23 cellular contexts compared by ENCODE assay signal in the genomic region with DNA sequence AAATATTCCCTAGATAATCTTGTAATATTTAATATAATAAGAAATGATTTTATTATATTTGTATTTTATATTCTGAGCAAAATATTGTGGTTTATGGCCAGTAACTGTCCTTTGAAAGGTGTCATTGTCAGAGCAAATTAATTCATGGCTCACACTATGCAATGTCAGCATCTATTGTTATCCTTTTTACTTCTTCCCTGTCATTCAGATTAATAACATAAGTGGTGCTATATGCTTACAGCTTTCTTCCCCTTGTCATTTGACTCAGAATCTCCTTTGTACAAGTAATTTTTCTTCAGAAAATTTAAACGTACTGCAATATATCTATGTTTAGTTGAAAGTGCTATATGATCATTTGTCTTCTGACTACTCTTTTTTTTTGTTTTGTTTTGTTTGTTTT.
A peak's percentile ranks its signal among the peaks of the same experiment; 100 is the strongest.
DNase-seq lines count a peak whose midpoint lies in the region; ATAC-seq and TF ChIP-seq lines count a peak whose summit lies in the region.
"Had no signal": no experiment of that assay in that cellular context is flagged by ENCODE, and none has a peak within 500 bp of the region (broad histone marks: within the 10 kb centered on the region; RNA-seq: fewer than 3 reads in every experiment).

No MANE protein-coding gene starts in this region.

- no peak overlapping the region for H4K91ac ChIP-seq in IMR-90 (ENCODE audit: insufficient read depth, low read depth, low read length)

- dilution Hi-C loops in IMR-90 (cut with HindIII; ENCODE audit: low sequenced_read_pairs, unreplicated experiment) = no loop called here

- no peak overlapping the region for H3K4me2 ChIP-seq in IMR-90 (ENCODE audit: low read depth, low read length)
- H3K4me2 ChIP-seq: BLaER1 had no signal

- H3K23ac ChIP-seq in IMR-90 (ENCODE audit: low read depth, low read length) = no peak overlapping the region

- no peaks in the 10 kb centered on the region for H3K36me3 ChIP-seq in IMR-90 (ENCODE audit: control insufficient read depth, insufficient read depth, low read length)
- H3K36me3 ChIP-seq: BE2C, BLaER1 had no signal

- no CpG with 5 or more reads among the region's 1 CpG for WGBS in IMR-90 (ENCODE audit: extremely low coverage in 2 of 2, insufficient read length in 1 of 2), 2 experiments

- H3K27me3 Mint-ChIP-seq in WTC11 (ENCODE audit: low read depth) = no peaks in the 10 kb centered on the region
- H3K27me3 Mint-ChIP-seq: CD4-positive, alpha-beta memory T cell; CD4-positive, CD25-positive, alpha-beta regulatory T cell had no signal

- H2BK20ac ChIP-seq in IMR-90 (ENCODE audit: low read depth, low read length) = no peak overlapping the region

- intact Hi-C loops in IMR-90 (cut with micrococcal nuclease) = no loop called here

- in situ Hi-C loops in IMR-90 (cut with MboI; ENCODE audit: low sequenced_read_pairs) = no loop called here

- H2BK5ac ChIP-seq in IMR-90 (ENCODE audit: low read depth, low read length, poor library complexity, severe bottlenecking) = no peak overlapping the region

- H2BK15ac ChIP-seq in IMR-90 (ENCODE audit: low read depth, low read length) = no peak overlapping the region

- no peak overlapping the region for H2AK5ac ChIP-seq in IMR-90 (ENCODE audit: low read depth, low read length)

- H3K9me3 ChIP-seq in IMR-90 (ENCODE audit: control insufficient read depth, insufficient read depth, low read length) = peaks cover 9% of the 10 kb centered on the region
- H3K9me3 ChIP-seq: BE2C had no signal

- no peak overlapping the region for H3K14ac ChIP-seq in IMR-90 (replicated peaks; ENCODE audit: low read depth, low read length)

- H3K4me1 Mint-ChIP-seq in WTC11 = no peaks in the 10 kb centered on the region
- H3K4me1 Mint-ChIP-seq: CD14-positive monocyte; CD4-positive, alpha-beta memory T cell; CD4-positive, CD25-positive, alpha-beta regulatory T cell; CD8-positive, alpha-beta memory T cell had no signal

- peaks cover 32% of the 10 kb centered on the region for H3K36me3 Mint-ChIP-seq in WTC11
- H3K36me3 Mint-ChIP-seq: CD14-positive monocyte; CD4-positive, alpha-beta memory T cell; CD4-positive, CD25-positive, alpha-beta regulatory T cell; CD8-positive, alpha-beta memory T cell had no signal

- no peak overlapping the region for H3K9ac ChIP-seq in IMR-90 (ENCODE audit: low read depth, low read length)
- H3K9ac ChIP-seq: BLaER1 had no signal

- no peak for TF ChIP-seq POLR2A in IMR-90 (IDR thresholded peaks at IDR 0.05; ENCODE audit: low read depth, low read length)

- H3K4me1 ChIP-seq in IMR-90 (ENCODE audit: control insufficient read depth, insufficient read depth, low read length) = no peaks in the 10 kb centered on the region
- H3K4me1 ChIP-seq: BE2C, BLaER1 had no signal

- no peak overlapping the region for H4K5ac ChIP-seq in IMR-90 (ENCODE audit: low read depth, low read length)

- H4K8ac ChIP-seq in IMR-90 (ENCODE audit: low read depth in 2 of 2, low read length in 2 of 2) = no peak overlapping the region

- no peak overlapping the region for H3K4me3 ChIP-seq in IMR-90 (ENCODE audit: insufficient read depth, low read depth, low read length)
- H3K4me3 ChIP-seq: BLaER1, GM12878 had no signal

- no peak overlapping the region for H3K56ac ChIP-seq in IMR-90 (ENCODE audit: extremely low read depth, insufficient read depth, low read length)

- BruUV-seq in IMR-90 (replicated peaks; lab: Mats Ljungman, UMichigan) = no TSS peak

- no peak overlapping the region for H2AFZ ChIP-seq in IMR-90 (replicated peaks; ENCODE audit: low read length, poor library complexity)

- peaks cover 40% of the 10 kb centered on the region for H3K9me3 Mint-ChIP-seq in WTC11

- H3K4ac ChIP-seq in IMR-90 (ENCODE audit: low read depth, low read length) = no peak overlapping the region

- CTCF ChIA-PET in IMR-90 (lab: Yijun Ruan, JAX) = no interaction called here
- CTCF ChIA-PET in WTC11 (lab: Charles Lee) = no interaction called here

- DNase-seq in IMR-90 (no peak), WTC11 (ENCODE audit: low spot score) (no peak), HuH-7 (ENCODE audit: low spot score) (no peak), OCI-M2 (lab: John Stamatoyannopoulos, UW; ENCODE audit: unreplicated experiment) (no peak)
- DNase-seq: 8988T; ACHN; BE2C; C1 segment of cervical spinal cord; CD4-positive, alpha-beta memory T cell; CD4-positive, CD25-positive, alpha-beta regulatory T cell; CD8-positive, alpha-beta memory T cell; COR-L47; DMS 273 treated with DMSO at 0.1 percent for 48 hours; DMS153; DMS53; DMS79; DND-41; EL; GDM1 had no signal

- H2AK9ac ChIP-seq in IMR-90 (replicated peaks; ENCODE audit: low read depth, low read length, poor library complexity) = no peak overlapping the region

- POLR2A ChIA-PET in IMR-90 (lab: Charles Lee; ENCODE audit: unreplicated experiment) = no interaction called here
- POLR2A ChIA-PET in WTC11 (lab: Charles Lee) = no interaction called here

- H3K27ac Mint-ChIP-seq in WTC11 = no peak overlapping the region
- H3K27ac Mint-ChIP-seq: CD14-positive monocyte; CD4-positive, alpha-beta memory T cell; CD4-positive, CD25-positive, alpha-beta regulatory T cell; CD8-positive, alpha-beta memory T cell had no signal

- no peaks in the 10 kb centered on the region for H4K20me1 ChIP-seq in IMR-90 (ENCODE audit: insufficient read depth, low read length)
- H4K20me1 ChIP-seq: BLaER1 had no signal

- no peak overlapping the region for H3K27ac ChIP-seq in IMR-90 (ENCODE audit: insufficient read depth, low read length)
- H3K27ac ChIP-seq: BLaER1 had no signal

- no peak overlapping the region for H3K4me3 Mint-ChIP-seq in WTC11
- H3K4me3 Mint-ChIP-seq: CD14-positive monocyte; CD4-positive, alpha-beta memory T cell; CD4-positive, CD25-positive, alpha-beta regulatory T cell; CD8-positive, alpha-beta memory T cell had no signal

- ATAC-seq in IMR-90 (ENCODE audit: low read depth) (no peak), WTC11 (no peak), GM21786 (IDR thresholded peaks at IDR 0.05; ENCODE audit: unreplicated experiment) (no peak)
- ATAC-seq: GM12878 had no signal

- no peak overlapping the region for H2BK120ac ChIP-seq in IMR-90 (ENCODE audit: low read depth, low read length)

- H3K9me1 ChIP-seq in IMR-90 (ENCODE audit: insufficient read depth, low read length) = no peaks in the 10 kb centered on the region

- no peaks in the 10 kb centered on the region for H3K27me3 ChIP-seq in IMR-90 (ENCODE audit: control insufficient read depth, insufficient read depth, low read length)
- H3K27me3 ChIP-seq: BE2C, BLaER1 had no signal

- no peak for TF ChIP-seq RAD21 in IMR-90 (IDR thresholded peaks at IDR 0.05; ENCODE audit: low read length)

- no peak overlapping the region for H3K18ac ChIP-seq in IMR-90 (ENCODE audit: low read depth, low read length)

- no peak for TF ChIP-seq CTCF in IMR-90 (conservative IDR thresholded peaks at IDR 0.05; ENCODE audit: low read depth, low read length)
- no peak for TF ChIP-seq CTCF in WTC11 (IDR thresholded peaks at IDR 0.05)

- H3K79me1 ChIP-seq in IMR-90 (ENCODE audit: low read depth in 1 of 2, low read length in 2 of 2) = no peaks in the 10 kb centered on the region

TF ChIP-seq in IMR-90, 13 proteins besides CTCF, POLR2A, EP300 and RAD21:
- TF ChIP-seq MAFK (IDR thresholded peaks at IDR 0.05; ENCODE audit: low read depth, low read length) (0 out of 2 replicates have a peak, but pooled peaks have one; percentile 7), ELK1 (IDR thresholded peaks at IDR 0.05; ENCODE audit: borderline replicate concordance, low read depth, low read length) (no peak)

TF ChIP-seq in WTC11, 78 proteins besides CTCF, POLR2A, EP300 and RAD21:
- TF ChIP-seq FOXK1 (CRISPR knock-in tag; IDR thresholded peaks at IDR 0.05) = no peak
- TF ChIP-seq ZBTB21 (CRISPR knock-in tag; IDR thresholded peaks at IDR 0.05; ENCODE audit: borderline replicate concordance) = no peak
- TF ChIP-seq HMGA2 (CRISPR knock-in tag; IDR thresholded peaks at IDR 0.05) = peak; percentile 21; the same call in 1 of the 2 replicates
TF ChIP-seq in WTC11: peak in this region for 1.
